Comparison of ENCODE assay signal across 11 cellular contexts in genomic region chr1:48619529-48619928, GRCh38.
DNase-seq lines count a peak whose midpoint lies in the region; ATAC-seq and TF ChIP-seq lines count a peak whose summit lies in the region.
"Had no signal": no experiment of that assay in that cellular context is flagged by ENCODE, and none has a peak within 500 bp of the region (broad histone marks: within the 10 kb centered on the region; RNA-seq: fewer than 3 reads in every experiment).

No MANE protein-coding gene starts in this region.

- POLR2A ChIA-PET in A673 (lab: Charles Lee; ENCODE audit: low non-redundant PET): no interaction called here
- POLR2A ChIA-PET in HCT116 (lab: Charles Lee): no interaction called here

- RAD21 ChIA-PET in HCT116 (lab: Charles Lee; ENCODE audit: low non-redundant PET in 1 of 2, low total read pairs in 2 of 2, uncharacterized antibody in 2 of 2, unreplicated experiment in 2 of 2): no interaction called here

- no peak for TF ChIP-seq CTCF in A673 (conservative IDR thresholded peaks at IDR 0.05; ENCODE audit: low read depth, low read length)
- TF ChIP-seq CTCF in HCT116 (IDR thresholded peaks at IDR 0.05 in 2 of 3, conservative IDR thresholded peaks at IDR 0.05 in 1 of 3; ENCODE audit: borderline replicate concordance in 1 of 3, insufficient read depth in 1 of 3, low read depth in 2 of 3, low read length in 2 of 3): no peak

- no peak for TF ChIP-seq RAD21 in HCT116 (IDR thresholded peaks at IDR 0.05; ENCODE audit: low read depth)

- intact Hi-C loops in A673 (cut with micrococcal nuclease; ENCODE audit: unreplicated experiment): no loop called here
- intact Hi-C loops in HCT116 (cut with micrococcal nuclease): no loop called here

- no peaks in the 10 kb centered on the region for H3K4me1 ChIP-seq in A673 (ENCODE audit: insufficient read depth, low read length, poor library complexity, severe bottlenecking)
- H3K4me1 ChIP-seq in HCT116 (ENCODE audit: control insufficient read depth in 1 of 2, insufficient read depth in 2 of 2, low read length in 2 of 2): peaks cover 0 to 8% of the 10 kb centered on the region in 2 experiments; a peak in 2 of 4 replicates
- peaks cover 13% of the 10 kb centered on the region for H3K4me1 ChIP-seq in adipocyte (ENCODE audit: control insufficient read depth, insufficient read depth, low read length)
- H3K4me1 ChIP-seq: pancreas had no signal

- no peak overlapping the region for H3K9ac ChIP-seq in HCT116 (ENCODE audit: low read length)
- H3K9ac ChIP-seq in adipocyte (ENCODE audit: low read length): no peak overlapping the region

- H3K4me2 ChIP-seq in HCT116 (ENCODE audit: low read length): peak overlapping the region; percentile 24

- H3K4me3 ChIP-seq in A673 (ENCODE audit: low read depth, low read length, poor library complexity, severe bottlenecking) (no peak overlapping the region), HCT116 (replicated peaks in 1 of 2; ENCODE audit: low read depth in 1 of 2, low read length in 2 of 2) (no peak overlapping the region), adipocyte (ENCODE audit: low read length) (no peak overlapping the region)
- H3K4me3 ChIP-seq: pancreas had no signal

- DNase-seq in A673 (ENCODE audit: low spot score) (peak; percentile 28), HCT116 (ENCODE audit: low read depth, low spot score) (peak; percentile 2), adipocyte (ENCODE audit: low read depth) (peak; percentile 76), iris pigment epithelial cell (ENCODE audit: low read depth) (peak; percentile 10)
- DNase-seq in stimulated activated CD4-positive, alpha-beta T cell treated with anti-CD3 and anti-CD28 coated beads, Interleukin-1b, Interleukin-23, amount 100 ng/mL, for 48 hours: no peak
- no peak for DNase-seq in activated CD4-positive, CD25-positive, alpha-beta regulatory T cell treated with anti-CD3 and anti-CD28 coated beads, Interleukin-2, amount 50 U/mL, for 72 hours
- DNase-seq: activated CD4-positive, alpha-beta T cell treated with anti-CD3 and anti-CD28 coated beads, Interleukin-2, amount 50 U/mL, for 4 hours; Calu3 had no signal

- no peaks in the 10 kb centered on the region for H3K9me2 ChIP-seq in HCT116 (ENCODE audit: insufficient read depth)

- peak; percentile 88 for ATAC-seq in HCT116
- ATAC-seq in HG03139 (IDR thresholded peaks at IDR 0.05; ENCODE audit: unreplicated experiment): no peak
- no peak for ATAC-seq in GM21619 (IDR thresholded peaks at IDR 0.05; ENCODE audit: unreplicated experiment)
- ATAC-seq: pancreas had no signal

- no peak overlapping the region for H2AFZ ChIP-seq in HCT116 (ENCODE audit: low read depth, low read length, poor library complexity, severe bottlenecking)

- no peaks in the 10 kb centered on the region for H4K20me1 ChIP-seq in HCT116 (ENCODE audit: insufficient read depth)

- H3K36me3 ChIP-seq in A673 (ENCODE audit: insufficient read depth, low read length, poor library complexity, severe bottlenecking) (no peaks in the 10 kb centered on the region), HCT116 (ENCODE audit: control insufficient read depth in 1 of 2, insufficient read depth in 2 of 2, low read length in 2 of 2) (no peaks in the 10 kb centered on the region), adipocyte (ENCODE audit: control insufficient read depth, insufficient read depth, low read length, severe bottlenecking) (no peaks in the 10 kb centered on the region)
- H3K36me3 ChIP-seq: pancreas had no signal

- H3K27ac ChIP-seq in A673 (ENCODE audit: low read depth, low read length, poor library complexity, severe bottlenecking): no peak overlapping the region
- no peak overlapping the region for H3K27ac ChIP-seq in HCT116 (ENCODE audit: low read depth, low read length)
- H3K27ac ChIP-seq: pancreas had no signal

- H3K79me2 ChIP-seq in HCT116 (ENCODE audit: insufficient read depth, low read length): no peaks in the 10 kb centered on the region

- H3K27me3 ChIP-seq in A673 (replicated peaks; ENCODE audit: insufficient read depth, low read depth, low read length, poor library complexity): no peaks in the 10 kb centered on the region
- H3K27me3 ChIP-seq in HCT116 (ENCODE audit: insufficient read depth, low read length): peaks cover 46% of the 10 kb centered on the region
- peaks cover 3% of the 10 kb centered on the region for H3K27me3 ChIP-seq in adipocyte (replicated peaks; ENCODE audit: control insufficient read depth, insufficient read depth, low read length)
- H3K27me3 ChIP-seq: pancreas had no signal

- no TSS peak for BruUV-seq in A673 (replicated peaks; lab: Mats Ljungman, UMichigan)
- BruUV-seq in HCT116 (replicated peaks; lab: Mats Ljungman, UMichigan): no TSS peak

- no peaks in the 10 kb centered on the region for H3K9me3 ChIP-seq in A673 (ENCODE audit: low read depth, low read length, poor library complexity, severe bottlenecking)
- H3K9me3 ChIP-seq in HCT116 (ENCODE audit: control insufficient read depth in 1 of 2, insufficient read depth in 1 of 2, low read depth in 1 of 2, low read length in 2 of 2): no peaks in the 10 kb centered on the region
- no peaks in the 10 kb centered on the region for H3K9me3 ChIP-seq in adipocyte (ENCODE audit: control insufficient read depth, low read length)
- H3K9me3 ChIP-seq: pancreas had no signal

- no peak for TF ChIP-seq POLR2A in HCT116 (IDR thresholded peaks at IDR 0.05; ENCODE audit: borderline replicate concordance, extremely low read depth, insufficient read depth, insufficient read length)

- CTCF ChIA-PET in A673 (lab: Charles Lee): no interaction called here
- CTCF ChIA-PET in HCT116 (lab: Charles Lee): no interaction called here

TF ChIP-seq in HCT116, 20 proteins besides CTCF, POLR2A, EP300 and RAD21:
- TF ChIP-seq SRF (IDR thresholded peaks at IDR 0.05; ENCODE audit: low read depth): no peak
- TF ChIP-seq TCF7L2 (IDR thresholded peaks at IDR 0.05; ENCODE audit: borderline replicate concordance, extremely low read depth, insufficient read depth, insufficient read length): peak; percentile 25

Comparison
In these comparisons a context has a peak if more than half of its experiments do, and no peak if none do; other contexts are left out.
1. DNase-seq: peak in A673 (single experiment), HCT116 (single experiment), adipocyte (single experiment) and iris pigment epithelial cell (single experiment); none in stimulated activated CD4-positive, alpha-beta T cell treated with anti-CD3 and anti-CD28 coated beads, Interleukin-1b, Interleukin-23, amount 100 ng/mL, for 48 hours (single experiment) and activated CD4-positive, CD25-positive, alpha-beta regulatory T cell treated with anti-CD3 and anti-CD28 coated beads, Interleukin-2, amount 50 U/mL, for 72 hours (single experiment).